ENCODE assay signal across 21 cellular contexts in the genomic region with DNA sequence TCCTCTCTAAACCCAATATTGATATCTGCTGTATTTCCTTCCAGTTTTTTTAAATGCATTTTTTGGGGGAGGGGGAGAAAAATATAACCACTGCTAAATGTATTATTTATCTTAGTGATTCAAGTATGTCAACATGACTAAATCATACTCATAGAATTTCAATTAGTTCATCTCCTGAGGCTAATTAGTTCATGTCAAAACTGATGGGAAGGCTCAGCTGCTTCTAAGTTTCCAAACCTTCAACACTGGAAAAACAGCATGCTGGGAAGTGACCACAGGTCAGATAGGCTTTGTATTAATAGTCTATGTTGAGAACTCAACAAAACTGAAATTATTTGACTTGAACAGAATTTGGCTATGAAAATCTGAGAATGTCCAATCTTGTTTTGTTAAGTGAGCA.
A peak's percentile ranks its signal among the peaks of the same experiment; 100 is the strongest.
DNase-seq lines count a peak whose midpoint lies in the region; ATAC-seq, FAIRE-seq and TF ChIP-seq lines count a peak whose summit lies in the region.
"Had no signal": no experiment of that assay in that cellular context is flagged by ENCODE, and none has a peak within 500 bp of the region (broad histone marks: within the 10 kb centered on the region; RNA-seq: fewer than 3 reads in every experiment).

No MANE protein-coding gene starts in this region.

- H3K4me3 ChIP-seq in bronchial epithelial cell (ENCODE audit: low read depth, low read length): no peak overlapping the region
- H3K4me3 ChIP-seq in upper lobe of left lung: no peak overlapping the region
- no peak overlapping the region for H3K4me3 ChIP-seq in heart right ventricle
- H3K4me3 ChIP-seq: GM23248, Peyer's patch had no signal

- peaks cover 0 to 10% (median 5%) of the 10 kb centered on the region in 4 donors for H3K4me1 ChIP-seq in upper lobe of left lung
- H3K4me1 ChIP-seq in heart right ventricle: peaks cover 0 to 3% (median 0%) of the 10 kb centered on the region in 9 donors

- ATAC-seq in upper lobe of left lung (ENCODE audit: low FRiP score in 2 of 2): no peak
- no peak for ATAC-seq in HG02763 (IDR thresholded peaks at IDR 0.05; ENCODE audit: unreplicated experiment)
- no peak for ATAC-seq in heart right ventricle

- H3K36me3 ChIP-seq in bronchial epithelial cell (ENCODE audit: control insufficient read depth, insufficient read depth, low read length) (no peaks in the 10 kb centered on the region), upper lobe of left lung (no peaks in the 10 kb centered on the region), heart right ventricle (peaks cover 0 to 18% (median 0%) of the 10 kb centered on the region in 9 donors)
- H3K36me3 ChIP-seq: Peyer's patch had no signal

- H3K9me3 ChIP-seq in upper lobe of left lung: no peaks in the 10 kb centered on the region
- H3K9me3 ChIP-seq in heart right ventricle: no peaks in the 10 kb centered on the region
- H3K9me3 ChIP-seq: Peyer's patch had no signal

- intact Hi-C loops in heart right ventricle (cut with DNase I): loop anchor here in 1 of 10 donors (10.0 kb wide), 1 partner anchor 50 kb away; no protein-coding TSS in a partner anchor

- no peaks in the 10 kb centered on the region for H3K27me3 ChIP-seq in bronchial epithelial cell (ENCODE audit: control insufficient read depth, insufficient read depth, low read length)
- H3K27me3 ChIP-seq in upper lobe of left lung: no peaks in the 10 kb centered on the region
- no peaks in the 10 kb centered on the region for H3K27me3 ChIP-seq in heart right ventricle
- H3K27me3 ChIP-seq: Peyer's patch had no signal

- no peak for FAIRE-seq in bronchial epithelial cell (lab: Jason Lieb, UNC)
- FAIRE-seq: D721Med had no signal

- peak; percentile 59 for DNase-seq in ELR (ENCODE audit: low read depth)
- DNase-seq in NCI-H69 (lab: John Stamatoyannopoulos, UW): peak; percentile 14
- peak; percentile 95 for DNase-seq in bronchial epithelial cell (ENCODE audit: low read depth)
- DNase-seq in upper lobe of left lung: no peak
- no peak for DNase-seq in NCI-H187 (lab: John Stamatoyannopoulos, UW)
- no peak for DNase-seq in heart right ventricle
- DNase-seq: ACHN; C1 segment of cervical spinal cord; CD8-positive, alpha-beta memory T cell; DMS79 treated with DMSO at 0.1 percent for 48 hours; GF-D8; GM23248; HCEC 1CT; NCI-H1105 treated with DMSO at 0.1 percent for 48 hours; NCI-H1694 treated with DMSO at 0.1 percent for 48 hours; NCI-H345; NCI-H524 treated with DMSO at 0.1 percent for 48 hours; Peyer's patch; Right ventricle myocardium superior had no signal

- H3K27ac ChIP-seq in upper lobe of left lung: peak overlapping the region in 3 of 4 donors; percentile 7 to 71 (median 69)
- no peak overlapping the region for H3K27ac ChIP-seq in heart right ventricle
- H3K27ac ChIP-seq: GM23248, Peyer's patch had no signal

- TF ChIP-seq POLR2A in upper lobe of left lung (IDR thresholded peaks at IDR 0.05): no peak

- no peak for TF ChIP-seq EP300 in upper lobe of left lung (IDR thresholded peaks at IDR 0.05)

- no peak for TF ChIP-seq CTCF in bronchial epithelial cell (IDR thresholded peaks at IDR 0.05; ENCODE audit: insufficient read depth, low read length, severe bottlenecking)
- no peak for TF ChIP-seq CTCF in upper lobe of left lung (IDR thresholded peaks at IDR 0.05)
- no peak for TF ChIP-seq CTCF in heart right ventricle (IDR thresholded peaks at IDR 0.05)

Comparison
In these comparisons a context has a peak if more than half of its experiments do, and no peak if none do; other contexts are left out.
1. DNase-seq: peak in ELR (single experiment), NCI-H69 (single experiment) and bronchial epithelial cell (single experiment); none in upper lobe of left lung (0 of 2), NCI-H187 (0 of 2) and heart right ventricle (0 of 2).
2. H3K27ac ChIP-seq: peak in upper lobe of left lung (3 of 4); none in heart right ventricle (0 of 10).